ENCODE assay signal across 33 cellular contexts in the genomic region with DNA sequence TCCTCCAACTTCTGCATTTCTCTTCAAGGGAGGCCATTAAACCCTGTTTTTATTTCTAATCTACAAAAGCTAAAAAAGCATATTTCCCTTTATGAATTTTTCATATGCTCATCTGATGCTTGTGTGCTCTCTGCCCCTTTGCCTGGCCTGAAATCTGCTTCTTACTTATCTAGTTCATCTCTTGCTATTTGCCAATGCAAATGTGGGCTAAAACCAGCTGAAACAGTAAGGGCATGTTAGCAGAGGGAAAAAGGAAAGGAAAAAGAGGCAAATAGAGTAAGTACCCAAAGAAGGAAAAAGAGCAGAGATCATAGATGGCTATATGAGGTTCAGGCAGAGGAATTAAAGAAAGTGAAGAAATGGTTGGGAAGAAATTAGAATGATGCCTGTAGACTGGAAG.
"Had no signal": no experiment of that assay in that cellular context is flagged by ENCODE, and none has a peak within 500 bp of the region (broad histone marks: within the 10 kb centered on the region; RNA-seq: fewer than 3 reads in every experiment).

No MANE protein-coding gene starts in this region.

- H3K9me3 ChIP-seq: adrenal gland, ascending aorta, body of pancreas, breast epithelium had no signal

- FAIRE-seq: astrocyte, bronchial epithelial cell had no signal

- H3K4me1 ChIP-seq: adrenal gland, ascending aorta, body of pancreas, breast epithelium had no signal

- H3K27ac ChIP-seq: adrenal gland, ascending aorta, body of pancreas, brain microvascular endothelial cell, breast epithelium, cardiac muscle cell had no signal

- H3K36me3 ChIP-seq: adrenal gland, ascending aorta, brain microvascular endothelial cell, breast epithelium, cardiac muscle cell had no signal

- H3K4me3 ChIP-seq: adrenal gland, ascending aorta, body of pancreas, breast epithelium, cardiac muscle cell had no signal

- DNase-seq: activated effector memory CD4-positive, alpha-beta T cell treated with anti-CD3 and anti-CD28 coated beads, Interleukin-2, amount 50 U/mL, for 16 hours; activated effector memory CD4-positive, alpha-beta T cell treated with Interleukin-2 at 50 U/mL for 16 hours; activated gamma-delta T cell; activated gamma-delta T cell treated with Interleukin-2 at 50 U/mL for 16 hours; activated naive CD4-positive, alpha-beta T cell; activated naive CD4-positive, alpha-beta T cell treated with anti-CD3 and anti-CD28 coated beads for 36 hours; activated naive CD4-positive, alpha-beta T cell treated with anti-CD3 and anti-CD28 coated beads, Interleukin-2, amount 10 ng/mL, durations not matched to agents 7 days and 5 days; activated naive CD4-positive, alpha-beta T cell treated with anti-CD3 and anti-CD28 coated beads, Interleukin-2, amount 50 U/mL, for 16 hours; activated naive CD4-positive, alpha-beta T cell treated with Interleukin-2 at 50 U/mL for 16 hours; activated naive CD8-positive, alpha-beta T cell treated with anti-CD3 and anti-CD28 coated beads for 36 hours; activated naive CD8-positive, alpha-beta T cell treated with anti-CD3 and anti-CD28 coated beads, Interleukin-2, amount 10 ng/mL, durations not matched to agents 7 days and 5 days; activated naive CD8-positive, alpha-beta T cell treated with anti-CD3 and anti-CD28 coated beads, Interleukin-2, amount 50 U/mL, for 24 hours; activated T-cell treated with anti-CD3 and anti-CD28 coated beads, Interleukin-2, amount 50 U/mL, for 24 hours; activated T-cell treated with anti-CD3 and anti-CD28 coated beads, Interleukin-2, amount 50 U/mL, for 4 hours; activated T-cell treated with anti-CD3 and anti-CD28 coated beads, Interleukin-2, amount 50 U/mL, for 48 hours; activated T-cell treated with anti-CD3 and anti-CD28 coated beads, Interleukin-2, amount 50 U/mL, for 72 hours; adrenal gland; amniotic stem cell; amygdala; anterior cingulate cortex; aorta; body of pancreas; brain microvascular endothelial cell; caudate nucleus; central memory CD4-positive, alpha-beta T cell; cerebellar nuclear complex had no signal

- ATAC-seq: activated naive CD4-positive, alpha-beta T cell treated with anti-CD3 and anti-CD28 coated beads, Interleukin-2, amount 50 U/mL, for 72 hours; activated naive CD8-positive, alpha-beta T cell treated with anti-CD3 and anti-CD28 coated beads, Interleukin-2, amount 50 U/mL, for 24 hours; activated T-cell treated with anti-CD3 and anti-CD28 coated beads, Interleukin-2, amount 50 U/mL, for 4 hours; activated T-cell treated with anti-CD3 and anti-CD28 coated beads, Interleukin-2, amount 50 U/mL, for 72 hours; activated T-helper 17 cell treated with anti-CD3 and anti-CD28 coated beads, Interleukin-2, amount 50 U/mL, for 72 hours; body of pancreas had no signal

- H3K27me3 ChIP-seq: adrenal gland, ascending aorta, body of pancreas, brain microvascular endothelial cell, breast epithelium, cardiac muscle cell had no signal
